ENCODE assay signal across 1 cellular context in the genomic region with DNA sequence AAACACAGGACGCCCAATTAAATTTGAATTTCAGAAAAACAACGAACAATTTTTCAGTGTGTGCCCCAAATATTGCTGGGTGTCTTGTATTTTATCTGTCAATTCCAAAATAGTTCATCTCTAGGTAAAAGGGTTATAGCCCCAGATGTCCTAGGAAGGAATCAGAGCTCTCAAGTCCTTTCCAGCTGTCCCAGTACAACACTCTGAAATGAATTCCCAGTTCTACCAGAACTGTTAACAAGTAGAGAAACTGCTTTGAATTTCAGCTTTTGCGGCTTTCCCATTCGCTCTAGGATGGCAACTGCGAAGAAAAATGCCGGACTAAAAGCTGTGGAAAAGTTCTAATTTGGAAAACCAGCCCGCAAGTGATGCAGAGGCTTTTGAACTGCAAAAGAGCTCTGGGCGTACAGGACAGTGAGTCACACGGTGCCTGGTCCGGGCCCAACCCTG.
TF ChIP-seq lines count a peak whose summit lies in the region.

No MANE protein-coding gene starts in this region.

TF ChIP-seq in K562, 482 proteins besides CTCF, POLR2A, EP300 and RAD21 (continued from another document):
- TF ChIP-seq, protein P1, sequence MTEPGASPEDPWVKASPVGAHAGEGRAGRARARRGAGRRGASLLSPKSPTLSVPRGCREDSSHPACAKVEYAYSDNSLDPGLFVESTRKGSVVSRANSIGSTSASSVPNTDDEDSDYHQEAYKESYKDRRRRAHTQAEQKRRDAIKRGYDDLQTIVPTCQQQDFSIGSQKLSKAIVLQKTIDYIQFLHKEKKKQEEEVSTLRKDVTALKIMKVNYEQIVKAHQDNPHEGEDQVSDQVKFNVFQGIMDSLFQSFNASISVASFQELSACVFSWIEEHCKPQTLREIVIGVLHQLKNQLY (CRISPR knock-in tag; conservative IDR thresholded peaks at IDR 0.05): no peak
- no peak for TF ChIP-seq MYNN (IDR thresholded peaks at IDR 0.05)
- no peak for TF ChIP-seq MYNN (CRISPR knock-in tag; IDR thresholded peaks at IDR 0.05)
- TF ChIP-seq PHF8 (IDR thresholded peaks at IDR 0.05; ENCODE audit: borderline replicate concordance, low read length): peak; percentile 62; the same call in 1 of the 2 replicates
